In genomic region chr20:40359127-40359892, GRCh38 we compare ENCODE assay signal across 23 cellular contexts.
"Had no signal": no experiment of that assay in that cellular context is flagged by ENCODE, and none has a peak within 500 bp of the region (broad histone marks: within the 10 kb centered on the region; RNA-seq: fewer than 3 reads in every experiment).

No MANE protein-coding gene starts in this region.

- H3K4me2 ChIP-seq: smooth muscle cell had no signal

- H3K4me1 ChIP-seq: foreskin keratinocyte, lower lobe of right lung, pancreas had no signal

- FAIRE-seq: islet of Langerhans, pancreas, TTC549 had no signal

- H3K36me3 ChIP-seq: lower lobe of right lung, pancreas, thoracic aorta, upper lobe of left lung had no signal

- H3K27me3 ChIP-seq: pancreas, upper lobe of left lung had no signal

- ATAC-seq: activated CD4-positive, alpha-beta T cell treated with anti-CD3 and anti-CD28 coated beads for 36 hours; activated T-helper 17 cell treated with anti-CD3 and anti-CD28 coated beads, Interleukin-2, amount 50 U/mL, for 72 hours; foreskin keratinocyte; left cardiac atrium; lower lobe of right lung; natural killer cell; sciatic nerve; stimulated activated naive B cell treated with anti-CD40 and anti-IgM and Interleukin-4, amounts not matched to agents 10 μg/mL and 1 μg/mL and 100 μg/mL, for 72 hours; WTC11 had no signal

- H3K4me3 ChIP-seq: lower lobe of right lung, pancreas, smooth muscle cell, thoracic aorta, upper lobe of left lung had no signal

- DNase-seq: activated CD4-positive, alpha-beta memory T cell treated with anti-CD3 and anti-CD28 coated beads, Interleukin-2, amount 10 ng/mL, durations not matched to agents 7 days and 5 days; activated CD4-positive, alpha-beta T cell treated with anti-CD3 and anti-CD28 coated beads for 36 hours; activated naive CD4-positive, alpha-beta T cell treated with Interleukin-2 at 50 U/mL for 16 hours; activated T-cell treated with anti-CD3 and anti-CD28 coated beads, Interleukin-2, amount 50 U/mL, for 1 hour; caudate nucleus; endodermal cell; foreskin keratinocyte; hippocampal formation; left cardiac atrium; lower lobe of right lung; natural killer cell; pancreas; stimulated activated naive B cell treated with anti-CD40 and anti-IgM and Interleukin-4, amounts not matched to agents 10 μg/mL and 1 μg/mL and 100 μg/mL, for 72 hours; T-helper 2 cell; upper lobe of left lung had no signal

- H3K27ac ChIP-seq: epithelial cell of prostate, foreskin keratinocyte, lower lobe of right lung, pancreas, thoracic aorta had no signal

- H3K9me3 ChIP-seq: lower lobe of right lung, pancreas, thoracic aorta, upper lobe of left lung had no signal
